In the genomic region with DNA sequence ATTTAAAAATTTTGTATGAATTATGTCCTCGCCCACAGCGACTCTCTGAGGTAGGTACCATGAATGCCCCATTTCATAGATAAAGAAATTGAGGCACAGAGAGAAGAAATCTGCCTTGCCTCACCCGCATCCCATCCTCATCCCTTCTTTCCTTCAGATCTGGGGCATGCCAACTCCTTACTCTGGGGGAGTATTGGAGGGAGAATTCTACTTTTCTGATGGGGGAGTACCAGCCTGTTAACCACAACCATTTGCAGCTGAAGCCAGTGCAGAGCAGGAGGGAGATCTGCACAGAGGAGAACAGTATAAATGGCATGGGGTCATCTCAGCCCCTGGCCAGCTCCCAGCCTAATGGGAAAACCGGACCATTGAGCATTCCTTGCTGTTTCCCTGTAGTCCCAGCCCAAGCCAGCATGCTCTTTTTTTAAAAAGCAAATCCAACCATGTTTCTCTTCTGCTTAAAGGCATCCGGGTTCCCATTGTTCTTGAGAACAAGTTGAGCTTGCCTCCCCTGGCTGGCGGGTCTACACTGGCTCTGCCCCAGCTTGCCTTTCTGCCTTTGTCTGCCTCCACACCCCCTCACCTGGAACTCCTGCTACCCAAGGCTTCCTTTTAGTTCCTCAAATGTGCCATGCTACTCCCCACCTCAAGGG, we compare ENCODE assay signal across 10 cellular contexts. TPM values are rescaled to one million over a fixed set of nuclear protein-coding genes. Genes with fewer than 3 reads are reported as not detected.
DNase-seq lines count a peak whose midpoint lies in the region; ATAC-seq, FAIRE-seq and TF ChIP-seq lines count a peak whose summit lies in the region.
"Had no signal": no experiment of that assay in that cellular context is flagged by ENCODE, and none has a peak within 500 bp of the region (broad histone marks: within the 10 kb centered on the region; RNA-seq: fewer than 3 reads in every experiment).

No MANE protein-coding gene starts in this region.

- intact Hi-C loops in left ventricle myocardium superior (cut with micrococcal nuclease), result no loop called here
- intact Hi-C loops in cardiac septum (cut with DNase I), result no loop called here

- no peak overlapping the region for H3K9ac ChIP-seq in astrocyte (ENCODE audit: low read length)

- DNase-seq in left ventricle myocardium superior (peak; percentile 45), cardiac septum (ENCODE audit: low spot score) (no peak), astrocyte (ENCODE audit: low read depth) (no peak), mesothelial cell of epicardium (ENCODE audit: low spot score in 2 of 2, unreplicated experiment in 2 of 2) (no peak), DMS153 treated with DMSO at 0.1 percent for 48 hours (lab: John Stamatoyannopoulos, UW; ENCODE audit: unreplicated experiment) (no peak), GM10248 (ENCODE audit: extremely low spot score) (no peak)
- DNase-seq: NCI-H1436 treated with DMSO at 0.1 percent for 48 hours had no signal

- no peaks in the 10 kb centered on the region for H3K9me3 ChIP-seq in astrocyte (ENCODE audit: insufficient read depth, low read depth, low read length)

- H3K27me3 Mint-ChIP-seq in astrocyte (ENCODE audit: low read depth, unreplicated experiment) (peaks cover 70% of the 10 kb centered on the region), mesothelial cell of epicardium (ENCODE audit: low read depth) (peaks cover 49% of the 10 kb centered on the region)

- H3K27ac Mint-ChIP-seq in astrocyte (ENCODE audit: unreplicated experiment) (no peak overlapping the region), mesothelial cell of epicardium (no peak overlapping the region)

- peak; percentile 18 for ATAC-seq in left ventricle myocardium superior
- no peak for ATAC-seq in GM21360 (IDR thresholded peaks at IDR 0.05; ENCODE audit: unreplicated experiment)
- ATAC-seq in GM18517 (IDR thresholded peaks at IDR 0.05; ENCODE audit: unreplicated experiment), result no peak

- no peak for TF ChIP-seq CTCF in astrocyte (IDR thresholded peaks at IDR 0.05; ENCODE audit: insufficient read depth, low read depth, low read length)
- no peak for TF ChIP-seq CTCF in mesothelial cell of epicardium (IDR thresholded peaks at IDR 0.05; ENCODE audit: unreplicated experiment)
- no peak for TF ChIP-seq CTCF in GM10248 (IDR thresholded peaks at IDR 0.05; ENCODE audit: control extremely low read depth, extremely low read depth, low read depth, missing control alignments)

- no peaks in the 10 kb centered on the region for H3K36me3 ChIP-seq in astrocyte (ENCODE audit: insufficient read depth, low read length)

- POLR2A ChIA-PET in GM10248 (lab: Yijun Ruan, JAX), result no interaction called here

- H3K4me1 ChIP-seq in astrocyte (ENCODE audit: insufficient read depth, low read length), result peaks cover 5% of the 10 kb centered on the region

- H3K4me3 Mint-ChIP-seq in astrocyte (ENCODE audit: unreplicated experiment), result peak overlapping the region; percentile 79
- peak overlapping the region; percentile 73 for H3K4me3 Mint-ChIP-seq in mesothelial cell of epicardium

- no peak overlapping the region for H2AFZ ChIP-seq in astrocyte (ENCODE audit: low read depth, low read length)

- H3K4me1 Mint-ChIP-seq in astrocyte (ENCODE audit: low read depth, unreplicated experiment) (no peaks in the 10 kb centered on the region), mesothelial cell of epicardium (peaks cover 36% of the 10 kb centered on the region)

- CTCF ChIA-PET in GM10248 (lab: Yijun Ruan, JAX), result interaction anchor here (1.8 kb wide), 1 partner anchor 10 kb away, joined by 5 read pairs; no protein-coding TSS in a partner anchor

- H3K9me3 Mint-ChIP-seq in astrocyte (ENCODE audit: unreplicated experiment) (peaks cover 15% of the 10 kb centered on the region), mesothelial cell of epicardium (no peaks in the 10 kb centered on the region)

- no peaks in the 10 kb centered on the region for H4K20me1 ChIP-seq in astrocyte (ENCODE audit: insufficient read depth, low read length)

- no peak overlapping the region for H3K4me2 ChIP-seq in astrocyte (ENCODE audit: low read length)

- H3K79me2 ChIP-seq in astrocyte (ENCODE audit: insufficient read depth, low read length), result no peaks in the 10 kb centered on the region

- no peak overlapping the region for H3K27ac ChIP-seq in astrocyte (ENCODE audit: low read depth, low read length)

- peaks cover 50% of the 10 kb centered on the region for H3K27me3 ChIP-seq in astrocyte (ENCODE audit: insufficient read depth, low read length)

- FAIRE-seq in astrocyte (lab: Jason Lieb, UNC), result no peak
- FAIRE-seq: kidney had no signal

- peaks cover 1% of the 10 kb centered on the region for H3K36me3 Mint-ChIP-seq in astrocyte (ENCODE audit: low read depth, unreplicated experiment)
- H3K36me3 Mint-ChIP-seq in mesothelial cell of epicardium, result no peaks in the 10 kb centered on the region

- no peak overlapping the region for H3K4me3 ChIP-seq in astrocyte (ENCODE audit: insufficient read depth, low read depth, low read length)

RNA-seq across cellular contexts. Expression of gene ZNF503, which starts 8.7 kb away (rescaled TPM):
- total RNA-seq in left ventricle myocardium superior (6.8 TPM), cardiac septum (3.3 TPM), astrocyte (11.1 and 11.9 TPM in 2 replicates), mesothelial cell of epicardium (58.0 to 59.9 TPM (median 58.3 TPM) in 3 replicates)

RNA-seq across cellular contexts. Expression of gene LRMDA, which starts 21.2 kb away (rescaled TPM):
- total RNA-seq in left ventricle myocardium superior, result 23.1 TPM
- 4.5 TPM for total RNA-seq in cardiac septum
- total RNA-seq in astrocyte, result 2.2 and 2.7 TPM in 2 replicates
- 2.0 to 3.3 TPM (median 2.7 TPM) in 3 replicates for total RNA-seq in mesothelial cell of epicardium
